In the genomic region with DNA sequence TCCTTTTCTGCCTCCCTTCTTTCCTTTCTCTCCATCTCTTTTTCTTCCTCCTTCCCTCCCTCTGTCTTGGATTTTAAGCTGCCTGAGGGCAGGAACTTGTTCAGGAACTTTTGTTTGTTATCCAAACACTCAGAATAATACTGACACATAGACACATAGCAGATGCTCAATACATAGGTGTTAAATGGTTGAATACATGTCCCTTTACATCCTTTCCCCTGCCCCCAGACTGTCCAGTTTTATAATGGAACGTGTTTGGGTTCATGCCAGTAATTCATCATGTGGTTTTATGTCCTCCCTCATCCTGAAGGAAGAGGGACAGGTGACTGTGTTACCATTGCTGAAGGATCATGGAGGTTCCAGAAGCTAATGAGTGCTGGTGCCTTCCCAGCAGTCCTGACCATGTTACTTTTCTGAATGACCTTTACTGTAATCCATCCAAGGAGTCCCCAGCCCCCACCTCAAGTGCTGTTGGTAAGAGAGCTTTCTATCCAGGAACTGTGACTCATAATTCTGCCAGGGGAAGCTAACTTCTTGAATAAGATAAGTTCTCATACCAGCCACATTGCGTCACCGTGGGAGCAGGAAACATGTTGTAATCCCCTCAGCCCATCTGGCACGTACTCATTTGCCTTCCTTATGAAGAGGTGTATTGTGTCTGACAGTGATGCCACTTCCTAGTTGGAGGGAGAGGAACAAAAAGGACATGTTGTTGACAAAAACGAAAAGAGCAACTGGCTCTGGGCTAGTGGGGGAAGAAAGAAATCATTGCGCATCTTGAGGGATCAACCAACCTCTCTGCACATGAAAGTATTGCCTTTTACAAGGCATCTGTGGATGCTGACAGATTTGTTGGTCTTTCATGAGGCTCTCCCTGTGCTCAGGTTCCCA, we compare ENCODE assay signal across 1 cellular context.
TF ChIP-seq lines count a peak whose summit lies in the region.

No MANE protein-coding gene starts in this region.

TF ChIP-seq in HepG2, 621 proteins besides CTCF, POLR2A, EP300 and RAD21 (continued from another document and continues in another):
- TF ChIP-seq, protein P1, sequence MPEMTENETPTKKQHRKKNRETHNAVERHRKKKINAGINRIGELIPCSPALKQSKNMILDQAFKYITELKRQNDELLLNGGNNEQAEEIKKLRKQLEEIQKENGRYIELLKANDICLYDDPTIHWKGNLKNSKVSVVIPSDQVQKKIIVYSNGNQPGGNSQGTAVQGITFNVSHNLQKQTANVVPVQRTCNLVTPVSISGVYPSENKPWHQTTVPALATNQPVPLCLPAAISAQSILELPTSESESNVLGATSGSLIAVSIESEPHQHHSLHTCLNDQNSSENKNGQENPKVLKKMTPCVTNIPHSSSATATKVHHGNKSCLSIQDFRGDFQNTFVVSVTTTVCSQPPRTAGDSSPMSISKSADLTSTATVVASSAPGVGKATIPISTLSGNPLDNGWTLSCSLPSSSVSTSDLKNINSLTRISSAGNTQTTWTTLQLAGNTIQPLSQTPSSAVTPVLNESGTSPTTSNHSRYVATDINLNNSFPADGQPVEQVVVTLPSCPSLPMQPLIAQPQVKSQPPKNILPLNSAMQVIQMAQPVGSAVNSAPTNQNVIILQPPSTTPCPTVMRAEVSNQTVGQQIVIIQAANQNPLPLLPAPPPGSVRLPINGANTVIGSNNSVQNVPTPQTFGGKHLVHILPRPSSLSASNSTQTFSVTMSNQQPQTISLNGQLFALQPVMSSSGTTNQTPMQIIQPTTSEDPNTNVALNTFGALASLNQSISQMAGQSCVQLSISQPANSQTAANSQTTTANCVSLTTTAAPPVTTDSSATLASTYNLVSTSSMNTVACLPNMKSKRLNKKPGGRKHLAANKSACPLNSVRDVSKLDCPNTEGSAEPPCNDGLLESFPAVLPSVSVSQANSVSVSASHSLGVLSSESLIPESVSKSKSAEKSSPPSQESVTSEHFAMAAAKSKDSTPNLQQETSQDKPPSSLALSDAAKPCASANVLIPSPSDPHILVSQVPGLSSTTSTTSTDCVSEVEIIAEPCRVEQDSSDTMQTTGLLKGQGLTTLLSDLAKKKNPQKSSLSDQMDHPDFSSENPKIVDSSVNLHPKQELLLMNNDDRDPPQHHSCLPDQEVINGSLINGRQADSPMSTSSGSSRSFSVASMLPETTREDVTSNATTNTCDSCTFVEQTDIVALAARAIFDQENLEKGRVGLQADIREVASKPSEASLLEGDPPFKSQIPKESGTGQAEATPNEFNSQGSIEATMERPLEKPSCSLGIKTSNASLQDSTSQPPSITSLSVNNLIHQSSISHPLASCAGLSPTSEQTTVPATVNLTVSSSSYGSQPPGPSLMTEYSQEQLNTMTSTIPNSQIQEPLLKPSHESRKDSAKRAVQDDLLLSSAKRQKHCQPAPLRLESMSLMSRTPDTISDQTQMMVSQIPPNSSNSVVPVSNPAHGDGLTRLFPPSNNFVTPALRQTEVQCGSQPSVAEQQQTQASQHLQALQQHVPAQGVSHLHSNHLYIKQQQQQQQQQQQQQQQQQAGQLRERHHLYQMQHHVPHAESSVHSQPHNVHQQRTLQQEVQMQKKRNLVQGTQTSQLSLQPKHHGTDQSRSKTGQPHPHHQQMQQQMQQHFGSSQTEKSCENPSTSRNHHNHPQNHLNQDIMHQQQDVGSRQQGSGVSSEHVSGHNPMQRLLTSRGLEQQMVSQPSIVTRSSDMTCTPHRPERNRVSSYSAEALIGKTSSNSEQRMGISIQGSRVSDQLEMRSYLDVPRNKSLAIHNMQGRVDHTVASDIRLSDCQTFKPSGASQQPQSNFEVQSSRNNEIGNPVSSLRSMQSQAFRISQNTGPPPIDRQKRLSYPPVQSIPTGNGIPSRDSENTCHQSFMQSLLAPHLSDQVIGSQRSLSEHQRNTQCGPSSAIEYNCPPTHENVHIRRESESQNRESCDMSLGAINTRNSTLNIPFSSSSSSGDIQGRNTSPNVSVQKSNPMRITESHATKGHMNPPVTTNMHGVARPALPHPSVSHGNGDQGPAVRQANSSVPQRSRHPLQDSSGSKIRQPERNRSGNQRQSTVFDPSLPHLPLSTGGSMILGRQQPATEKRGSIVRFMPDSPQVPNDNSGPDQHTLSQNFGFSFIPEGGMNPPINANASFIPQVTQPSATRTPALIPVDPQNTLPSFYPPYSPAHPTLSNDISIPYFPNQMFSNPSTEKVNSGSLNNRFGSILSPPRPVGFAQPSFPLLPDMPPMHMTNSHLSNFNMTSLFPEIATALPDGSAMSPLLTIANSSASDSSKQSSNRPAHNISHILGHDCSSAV (CRISPR knock-in tag; IDR thresholded peaks at IDR 0.05; ENCODE audit: borderline replicate concordance): no peak
- TF ChIP-seq NR2F6 (IDR thresholded peaks at IDR 0.05) (peak; percentile 50), NR2F6 (CRISPR knock-in tag; IDR thresholded peaks at IDR 0.05) (peak; percentile 87), GATAD2A (CRISPR knock-in tag; IDR thresholded peaks at IDR 0.05) (peak; percentile 99), ZFP36L2 (CRISPR knock-in tag; IDR thresholded peaks at IDR 0.05) (no peak), FLYWCH1 (CRISPR knock-in tag; IDR thresholded peaks at IDR 0.05) (no peak), HOXA7 (CRISPR knock-in tag; IDR thresholded peaks at IDR 0.05) (no peak), RXRB (CRISPR knock-in tag; IDR thresholded peaks at IDR 0.05; ENCODE audit: borderline replicate concordance) (peak; percentile 92), DNMT1 (CRISPR knock-in tag; IDR thresholded peaks at IDR 0.05) (no peak), THAP11 (CRISPR knock-in tag; IDR thresholded peaks at IDR 0.05) (peak; percentile 77), ZNF788 (CRISPR knock-in tag; IDR thresholded peaks at IDR 0.05; ENCODE audit: borderline replicate concordance) (peak; percentile 64; the same call in 1 of the 2 replicates), ZNF75D (CRISPR knock-in tag; IDR thresholded peaks at IDR 0.05; ENCODE audit: borderline replicate concordance) (no peak), HOXA5 (CRISPR knock-in tag; IDR thresholded peaks at IDR 0.05) (peak; percentile 41; the same call in 1 of the 2 replicates), SPEN (CRISPR knock-in tag; IDR thresholded peaks at IDR 0.05; ENCODE audit: low read depth) (peak; percentile 34; the same call in 1 of the 2 replicates), RBM22 (optimal IDR thresholded peaks at IDR 0.05; ENCODE audit: low read length) (peak; percentile 36), RNF2 (conservative IDR thresholded peaks at IDR 0.05; ENCODE audit: low read depth) (no peak), PCBP2 (optimal IDR thresholded peaks at IDR 0.05; ENCODE audit: low read depth, low read length, poor library complexity, severe bottlenecking) (no peak), MED1 (CRISPR knock-in tag; IDR thresholded peaks at IDR 0.05) (peak; percentile 99), ZNF143 (CRISPR knock-in tag; IDR thresholded peaks at IDR 0.05) (0 out of 2 replicates have a peak, but pooled peaks have one; percentile 20), SMC3 (IDR thresholded peaks at IDR 0.05; ENCODE audit: low read length) (peak; percentile 29; the same call in 1 of the 2 replicates), TOE1 (CRISPR knock-in tag; IDR thresholded peaks at IDR 0.05) (no peak), HNRNPK (IDR thresholded peaks at IDR 0.05; ENCODE audit: low read depth, low read length, poor library complexity, severe bottlenecking) (no peak), FOXM1 (CRISPR knock-in tag; IDR thresholded peaks at IDR 0.05) (no peak), CHD4 (IDR thresholded peaks at IDR 0.05; ENCODE audit: borderline replicate concordance, low read length) (no peak), AGO2 (optimal IDR thresholded peaks at IDR 0.05; ENCODE audit: low read depth, low read length) (no peak), SOX13 (IDR thresholded peaks at IDR 0.05) (peak; percentile 82), SOX13 (CRISPR knock-in tag; conservative IDR thresholded peaks at IDR 0.05 in 1 of 2, IDR thresholded peaks at IDR 0.05 in 1 of 2) (peak in 1 of 2 experiments; percentile 95; a peak in 2 of 4 replicates), PHF20 (CRISPR knock-in tag; IDR thresholded peaks at IDR 0.05) (no peak), TRIM24 (CRISPR knock-in tag; IDR thresholded peaks at IDR 0.05) (peak; percentile 99)
- TF ChIP-seq, protein P2, sequence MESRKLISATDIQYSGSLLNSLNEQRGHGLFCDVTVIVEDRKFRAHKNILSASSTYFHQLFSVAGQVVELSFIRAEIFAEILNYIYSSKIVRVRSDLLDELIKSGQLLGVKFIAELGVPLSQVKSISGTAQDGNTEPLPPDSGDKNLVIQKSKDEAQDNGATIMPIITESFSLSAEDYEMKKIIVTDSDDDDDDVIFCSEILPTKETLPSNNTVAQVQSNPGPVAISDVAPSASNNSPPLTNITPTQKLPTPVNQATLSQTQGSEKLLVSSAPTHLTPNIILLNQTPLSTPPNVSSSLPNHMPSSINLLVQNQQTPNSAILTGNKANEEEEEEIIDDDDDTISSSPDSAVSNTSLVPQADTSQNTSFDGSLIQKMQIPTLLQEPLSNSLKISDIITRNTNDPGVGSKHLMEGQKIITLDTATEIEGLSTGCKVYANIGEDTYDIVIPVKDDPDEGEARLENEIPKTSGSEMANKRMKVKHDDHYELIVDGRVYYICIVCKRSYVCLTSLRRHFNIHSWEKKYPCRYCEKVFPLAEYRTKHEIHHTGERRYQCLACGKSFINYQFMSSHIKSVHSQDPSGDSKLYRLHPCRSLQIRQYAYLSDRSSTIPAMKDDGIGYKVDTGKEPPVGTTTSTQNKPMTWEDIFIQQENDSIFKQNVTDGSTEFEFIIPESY (CRISPR knock-in tag; IDR thresholded peaks at IDR 0.05): peak; percentile 90
- TF ChIP-seq, protein P3, sequence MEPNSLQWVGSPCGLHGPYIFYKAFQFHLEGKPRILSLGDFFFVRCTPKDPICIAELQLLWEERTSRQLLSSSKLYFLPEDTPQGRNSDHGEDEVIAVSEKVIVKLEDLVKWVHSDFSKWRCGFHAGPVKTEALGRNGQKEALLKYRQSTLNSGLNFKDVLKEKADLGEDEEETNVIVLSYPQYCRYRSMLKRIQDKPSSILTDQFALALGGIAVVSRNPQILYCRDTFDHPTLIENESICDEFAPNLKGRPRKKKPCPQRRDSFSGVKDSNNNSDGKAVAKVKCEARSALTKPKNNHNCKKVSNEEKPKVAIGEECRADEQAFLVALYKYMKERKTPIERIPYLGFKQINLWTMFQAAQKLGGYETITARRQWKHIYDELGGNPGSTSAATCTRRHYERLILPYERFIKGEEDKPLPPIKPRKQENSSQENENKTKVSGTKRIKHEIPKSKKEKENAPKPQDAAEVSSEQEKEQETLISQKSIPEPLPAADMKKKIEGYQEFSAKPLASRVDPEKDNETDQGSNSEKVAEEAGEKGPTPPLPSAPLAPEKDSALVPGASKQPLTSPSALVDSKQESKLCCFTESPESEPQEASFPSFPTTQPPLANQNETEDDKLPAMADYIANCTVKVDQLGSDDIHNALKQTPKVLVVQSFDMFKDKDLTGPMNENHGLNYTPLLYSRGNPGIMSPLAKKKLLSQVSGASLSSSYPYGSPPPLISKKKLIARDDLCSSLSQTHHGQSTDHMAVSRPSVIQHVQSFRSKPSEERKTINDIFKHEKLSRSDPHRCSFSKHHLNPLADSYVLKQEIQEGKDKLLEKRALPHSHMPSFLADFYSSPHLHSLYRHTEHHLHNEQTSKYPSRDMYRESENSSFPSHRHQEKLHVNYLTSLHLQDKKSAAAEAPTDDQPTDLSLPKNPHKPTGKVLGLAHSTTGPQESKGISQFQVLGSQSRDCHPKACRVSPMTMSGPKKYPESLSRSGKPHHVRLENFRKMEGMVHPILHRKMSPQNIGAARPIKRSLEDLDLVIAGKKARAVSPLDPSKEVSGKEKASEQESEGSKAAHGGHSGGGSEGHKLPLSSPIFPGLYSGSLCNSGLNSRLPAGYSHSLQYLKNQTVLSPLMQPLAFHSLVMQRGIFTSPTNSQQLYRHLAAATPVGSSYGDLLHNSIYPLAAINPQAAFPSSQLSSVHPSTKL (CRISPR knock-in tag; IDR thresholded peaks at IDR 0.05): peak; percentile 100
- TF ChIP-seq, protein P4, sequence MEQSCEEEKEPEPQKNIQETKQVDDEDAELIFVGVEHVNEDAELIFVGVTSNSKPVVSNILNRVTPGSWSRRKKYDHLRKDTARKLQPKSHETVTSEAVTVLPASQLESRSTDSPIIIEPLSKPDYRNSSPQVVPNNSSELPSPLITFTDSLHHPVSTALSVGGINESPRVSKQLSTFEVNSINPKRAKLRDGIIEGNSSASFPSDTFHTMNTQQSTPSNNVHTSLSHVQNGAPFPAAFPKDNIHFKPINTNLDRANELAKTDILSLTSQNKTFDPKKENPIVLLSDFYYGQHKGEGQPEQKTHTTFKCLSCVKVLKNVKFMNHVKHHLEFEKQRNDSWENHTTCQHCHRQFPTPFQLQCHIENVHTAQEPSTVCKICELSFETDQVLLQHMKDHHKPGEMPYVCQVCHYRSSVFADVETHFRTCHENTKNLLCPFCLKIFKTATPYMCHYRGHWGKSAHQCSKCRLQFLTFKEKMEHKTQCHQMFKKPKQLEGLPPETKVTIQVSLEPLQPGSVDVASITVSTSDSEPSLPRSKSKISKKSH (CRISPR knock-in tag; IDR thresholded peaks at IDR 0.05; ENCODE audit: borderline replicate concordance): no peak
- TF ChIP-seq, protein P5, sequence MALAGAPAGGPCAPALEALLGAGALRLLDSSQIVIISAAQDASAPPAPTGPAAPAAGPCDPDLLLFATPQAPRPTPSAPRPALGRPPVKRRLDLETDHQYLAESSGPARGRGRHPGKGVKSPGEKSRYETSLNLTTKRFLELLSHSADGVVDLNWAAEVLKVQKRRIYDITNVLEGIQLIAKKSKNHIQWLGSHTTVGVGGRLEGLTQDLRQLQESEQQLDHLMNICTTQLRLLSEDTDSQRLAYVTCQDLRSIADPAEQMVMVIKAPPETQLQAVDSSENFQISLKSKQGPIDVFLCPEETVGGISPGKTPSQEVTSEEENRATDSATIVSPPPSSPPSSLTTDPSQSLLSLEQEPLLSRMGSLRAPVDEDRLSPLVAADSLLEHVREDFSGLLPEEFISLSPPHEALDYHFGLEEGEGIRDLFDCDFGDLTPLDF (CRISPR knock-in tag; IDR thresholded peaks at IDR 0.05): no peak
- TF ChIP-seq, protein P6, sequence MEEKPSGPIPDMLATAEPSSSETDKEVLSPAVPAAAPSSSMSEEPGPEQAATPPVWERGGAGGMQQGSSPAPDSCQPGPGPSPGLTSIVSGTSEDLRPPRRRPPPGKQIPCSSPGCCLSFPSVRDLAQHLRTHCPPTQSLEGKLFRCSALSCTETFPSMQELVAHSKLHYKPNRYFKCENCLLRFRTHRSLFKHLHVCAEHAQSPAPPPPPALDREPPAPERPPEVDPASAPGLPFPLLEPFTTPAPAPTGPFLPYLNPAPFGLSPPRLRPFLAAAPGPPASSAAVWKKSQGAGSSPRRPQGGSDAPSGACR (CRISPR knock-in tag; IDR thresholded peaks at IDR 0.05): 0 out of 2 replicates have a peak, but pooled peaks have one; percentile 20
- TF ChIP-seq, protein P7, sequence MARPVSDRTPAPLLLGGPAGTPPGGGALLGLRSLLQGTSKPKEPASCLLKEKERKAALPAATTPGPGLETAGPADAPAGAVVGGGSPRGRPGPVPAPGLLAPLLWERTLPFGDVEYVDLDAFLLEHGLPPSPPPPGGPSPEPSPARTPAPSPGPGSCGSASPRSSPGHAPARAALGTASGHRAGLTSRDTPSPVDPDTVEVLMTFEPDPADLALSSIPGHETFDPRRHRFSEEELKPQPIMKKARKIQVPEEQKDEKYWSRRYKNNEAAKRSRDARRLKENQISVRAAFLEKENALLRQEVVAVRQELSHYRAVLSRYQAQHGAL (CRISPR knock-in tag; IDR thresholded peaks at IDR 0.05; ENCODE audit: not compliant biosample characterization): no peak
- TF ChIP-seq, protein P8, sequence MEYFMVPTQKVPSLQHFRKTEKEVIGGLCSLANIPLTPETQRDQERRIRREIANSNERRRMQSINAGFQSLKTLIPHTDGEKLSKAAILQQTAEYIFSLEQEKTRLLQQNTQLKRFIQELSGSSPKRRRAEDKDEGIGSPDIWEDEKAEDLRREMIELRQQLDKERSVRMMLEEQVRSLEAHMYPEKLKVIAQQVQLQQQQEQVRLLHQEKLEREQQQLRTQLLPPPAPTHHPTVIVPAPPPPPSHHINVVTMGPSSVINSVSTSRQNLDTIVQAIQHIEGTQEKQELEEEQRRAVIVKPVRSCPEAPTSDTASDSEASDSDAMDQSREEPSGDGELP (IDR thresholded peaks at IDR 0.05; ENCODE audit: borderline replicate concordance, low read depth): peak; percentile 54; the same call in 1 of the 2 replicates
